In the genomic region with DNA sequence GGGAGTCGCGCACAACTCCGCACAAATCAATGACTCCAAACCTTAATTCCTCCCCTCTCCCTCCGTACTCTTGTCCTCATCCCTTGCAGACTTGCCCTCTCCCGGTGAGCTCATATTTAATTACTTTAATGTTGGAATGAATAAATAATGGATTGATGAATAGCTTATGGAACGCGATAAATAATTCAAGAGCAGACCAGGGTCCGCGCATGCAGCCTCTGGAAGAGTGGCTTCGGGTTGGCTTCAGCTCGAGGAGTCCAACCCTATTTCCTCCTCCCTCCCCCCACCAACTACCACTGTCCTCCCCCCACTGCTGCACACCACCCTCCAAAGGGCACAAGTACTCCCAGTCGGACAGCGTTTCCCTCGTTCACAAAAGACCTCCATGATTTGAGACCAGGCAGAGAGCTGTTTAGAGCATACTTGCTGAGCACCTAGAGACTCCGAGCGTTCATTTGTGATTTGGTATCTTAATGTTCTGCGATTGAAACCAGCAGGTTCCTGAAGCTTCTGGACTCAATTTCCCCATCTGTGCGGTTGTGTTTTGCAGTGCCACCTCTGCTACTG, we compare ENCODE assay signal across 8 cellular contexts. TPM values are rescaled to one million over a fixed set of nuclear protein-coding genes. Genes with fewer than 3 reads are reported as not detected.
DNase-seq lines count a peak whose midpoint lies in the region; ATAC-seq, FAIRE-seq and TF ChIP-seq lines count a peak whose summit lies in the region.

No MANE protein-coding gene starts in this region.

- H3K4me2 ChIP-seq in astrocyte (ENCODE audit: low read length): peak overlapping the region; percentile 91

- H3K27me3 ChIP-seq in MG63 (no peaks in the 10 kb centered on the region), astrocyte (ENCODE audit: insufficient read depth, low read length) (peaks cover 84% of the 10 kb centered on the region)

- peaks cover 89% of the 10 kb centered on the region for H3K27me3 Mint-ChIP-seq in astrocyte (ENCODE audit: low read depth, unreplicated experiment)

- peak overlapping the region; percentile 64 for H3K4me3 ChIP-seq in MG63
- H3K4me3 ChIP-seq in astrocyte (ENCODE audit: insufficient read depth, low read depth, low read length): peak overlapping the region; percentile 69

- no peak for FAIRE-seq in astrocyte (lab: Jason Lieb, UNC)

- TF ChIP-seq CTCF in astrocyte (IDR thresholded peaks at IDR 0.05; ENCODE audit: insufficient read depth, low read depth, low read length): no peak

- no peak overlapping the region for H3K27ac ChIP-seq in astrocyte (ENCODE audit: low read depth, low read length)

- H3K9me3 ChIP-seq in MG63: no peaks in the 10 kb centered on the region
- no peaks in the 10 kb centered on the region for H3K9me3 ChIP-seq in astrocyte (ENCODE audit: insufficient read depth, low read depth, low read length)

- H3K4me1 ChIP-seq in astrocyte (ENCODE audit: insufficient read depth, low read length): peaks cover 16% of the 10 kb centered on the region

- peak overlapping the region; percentile 72 for H3K4me3 Mint-ChIP-seq in astrocyte (ENCODE audit: unreplicated experiment)

- peaks cover 4% of the 10 kb centered on the region for H3K36me3 Mint-ChIP-seq in astrocyte (ENCODE audit: low read depth, unreplicated experiment)

- DNase-seq in COLO668 (lab: John Stamatoyannopoulos, UW; ENCODE audit: unreplicated experiment) (peak; percentile 77), MG63 (peak; percentile 10), astrocyte (ENCODE audit: low read depth) (no peak), myocyte (ENCODE audit: low read depth) (peak; percentile 88), amniotic stem cell (lab: John Stamatoyannopoulos, UW) (no peak), GM19240 (ENCODE audit: insufficient read length, low spot score) (no peak)

- H3K27ac Mint-ChIP-seq in astrocyte (ENCODE audit: unreplicated experiment): peak overlapping the region; percentile 47

- H3K9ac ChIP-seq in astrocyte (ENCODE audit: low read length): peak overlapping the region; percentile 39

- no peaks in the 10 kb centered on the region for H3K9me3 Mint-ChIP-seq in astrocyte (ENCODE audit: unreplicated experiment)

- ATAC-seq in HG03460 (IDR thresholded peaks at IDR 0.05; ENCODE audit: unreplicated experiment): no peak
- ATAC-seq in activated CD4-positive, CD25-positive, alpha-beta regulatory T cell treated with anti-CD3 and anti-CD28 coated beads, Interleukin-2, amount 50 U/mL, for 24 hours: no peak

- H3K79me2 ChIP-seq in astrocyte (ENCODE audit: insufficient read depth, low read length): peaks cover 36% of the 10 kb centered on the region

- H3K4me1 Mint-ChIP-seq in astrocyte (ENCODE audit: low read depth, unreplicated experiment): peaks cover 2% of the 10 kb centered on the region

- H2AFZ ChIP-seq in astrocyte (ENCODE audit: low read depth, low read length): peak overlapping the region; percentile 64

- H3K36me3 ChIP-seq in MG63 (no peaks in the 10 kb centered on the region; the same call in 1 of the 2 replicates), astrocyte (ENCODE audit: insufficient read depth, low read length) (no peaks in the 10 kb centered on the region)

- H4K20me1 ChIP-seq in astrocyte (ENCODE audit: insufficient read depth, low read length): peaks cover 14% of the 10 kb centered on the region

RNA-seq across cellular contexts. Expression of gene SIX1, which starts 0.6 kb away (rescaled TPM):
- total RNA-seq in MG63 (2014; rRNA removed; shearing (Covaris generic); ENCODE audit: low replicate concordance): 4.1 and 10.7 TPM in 2 replicates
- total RNA-seq in astrocyte (0.07 and 0.20 TPM in 2 replicates), myocyte (96.6 and 118 TPM in 2 replicates)
- 26.2 TPM for polyA plus RNA-seq in myocyte (2012)

Comparison
In these comparisons a context has a peak if more than half of its experiments do, and no peak if none do; other contexts are left out.
1. DNase-seq: peak in COLO668 (single experiment), MG63 (single experiment) and myocyte (single experiment); none in astrocyte (single experiment), amniotic stem cell (single experiment) and GM19240 (single experiment).